Comparison of ENCODE assay signal across 17 cellular contexts in the genomic region with DNA sequence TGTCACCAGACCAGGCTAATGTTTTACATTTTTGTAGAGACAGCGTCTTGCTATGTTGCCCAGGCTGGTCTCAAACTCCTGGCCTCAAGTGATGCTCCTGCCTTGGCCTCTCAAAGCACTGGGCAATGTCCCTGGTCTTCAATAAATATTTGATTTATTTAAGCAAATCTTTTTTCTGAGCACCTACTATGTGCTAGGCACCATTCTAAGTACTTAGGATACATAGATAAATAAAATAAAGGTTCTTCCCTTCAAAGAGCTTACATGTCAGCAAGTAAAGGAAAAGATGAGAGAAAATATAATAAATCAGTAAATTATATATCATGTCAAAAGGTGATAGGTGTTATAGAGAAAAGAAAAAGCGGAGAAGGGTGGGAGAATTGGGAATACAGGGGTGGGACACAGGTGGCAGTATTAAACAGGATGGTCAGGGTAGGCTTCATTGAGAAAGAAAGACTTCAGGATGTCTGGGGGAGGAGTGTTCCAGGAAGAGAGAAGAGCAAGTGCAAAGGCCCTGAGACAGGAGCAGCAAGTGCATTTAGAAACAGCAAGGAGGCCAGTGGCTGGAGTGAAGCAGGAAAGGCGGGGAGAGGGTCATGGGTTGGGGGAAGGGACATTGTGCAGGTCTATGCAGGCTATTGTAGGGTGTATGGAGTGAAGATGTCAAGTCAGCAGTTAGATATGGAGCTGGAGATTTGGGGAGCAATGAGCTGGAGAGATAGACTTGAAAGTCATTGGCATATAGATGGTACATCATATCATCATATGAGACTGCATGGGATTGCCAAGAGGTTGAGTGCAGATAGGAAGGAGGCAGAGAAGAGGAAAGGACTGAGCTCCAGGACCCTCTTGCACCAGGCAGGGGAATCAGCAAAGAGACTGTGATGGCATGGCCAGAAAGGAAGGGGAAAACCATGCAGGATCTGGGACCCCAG. TPM values are rescaled to one million over a fixed set of nuclear protein-coding genes. Genes with fewer than 3 reads are reported as not detected.
"Had no signal": no experiment of that assay in that cellular context is flagged by ENCODE, and none has a peak within 500 bp of the region (broad histone marks: within the 10 kb centered on the region; RNA-seq: fewer than 3 reads in every experiment).

No MANE protein-coding gene starts in this region.

- H3K4me1 ChIP-seq: gastrocnemius medialis had no signal

- H3K4me3 ChIP-seq: esophagus muscularis mucosa, gastrocnemius medialis, lower lobe of right lung, neural progenitor cell, pancreas, smooth muscle cell, tibial nerve, upper lobe of right lung had no signal

- DNase-seq: effector memory CD8-positive, alpha-beta T cell; gastrocnemius medialis; glutamatergic neuron; islet precursor cell; lower lobe of right lung; occipital lobe; stimulated activated CD4-positive, alpha-beta T cell treated with anti-CD3 and anti-CD28 coated beads, Interleukin-2, amount 100 ng/mL, for 48 hours; stimulated activated naive CD8-positive, alpha-beta T cell treated with anti-CD3 and anti-CD28 coated beads, Interleukin-15, Interleukin-2, amounts not matched to agents 100 U/mL and 50 U/mL, for 24 hours; upper lobe of right lung had no signal

- H3K9me3 ChIP-seq: esophagus muscularis mucosa, gastrocnemius medialis, lower lobe of right lung, pancreas, tibial nerve, upper lobe of right lung had no signal

- H3K36me3 ChIP-seq: esophagus muscularis mucosa, gastrocnemius medialis, lower lobe of right lung, neural progenitor cell, pancreas, tibial nerve, upper lobe of right lung had no signal

- H3K27me3 ChIP-seq: esophagus muscularis mucosa, gastrocnemius medialis, neural progenitor cell, pancreas, tibial nerve, upper lobe of right lung had no signal

- H3K27ac ChIP-seq: epithelial cell of prostate, esophagus muscularis mucosa, gastrocnemius medialis, lower lobe of right lung, neural progenitor cell, tibial nerve, upper lobe of right lung had no signal

- H3K9ac ChIP-seq: neural progenitor cell had no signal

- ATAC-seq: effector memory CD8-positive, alpha-beta T cell; gastrocnemius medialis; lower lobe of right lung; natural killer cell treated with Interleukin-12 subunit alpha and Interleukin-12 subunit beta and Interleukin-15 and Interleukin-18, amount 100 ng/mL, for 72 hours; right cardiac atrium; stimulated activated naive CD8-positive, alpha-beta T cell treated with anti-CD3 and anti-CD28 coated beads, Interleukin-15, Interleukin-2, amounts not matched to agents 100 U/mL and 50 U/mL, for 24 hours; upper lobe of right lung had no signal

RNA-seq across cellular contexts. Expression of gene ABCC3, which starts 11.3 kb away (rescaled TPM):
- total RNA-seq: natural killer cell treated with Interleukin-12 subunit alpha and Interleukin-12 subunit beta and Interleukin-15 and Interleukin-18, amount 100 ng/mL, for 72 hours had no signal
